In genomic region chr2:70012887-70013286, GRCh38 we compare ENCODE assay signal across 29 cellular contexts.
"Had no signal": no experiment of that assay in that cellular context is flagged by ENCODE, and none has a peak within 500 bp of the region (broad histone marks: within the 10 kb centered on the region; RNA-seq: fewer than 3 reads in every experiment).

No MANE protein-coding gene starts in this region.

- H3K27ac ChIP-seq: neural progenitor cell, ovary, parathyroid adenoma, psoas muscle, right lobe of liver, sigmoid colon, stomach, thoracic aorta, thyroid gland, tibial nerve, upper lobe of left lung, vagina had no signal

- H2AFZ ChIP-seq: neural progenitor cell, parathyroid adenoma had no signal

- H3K4me3 Mint-ChIP-seq: natural killer cell; nephron; neural progenitor cell; stimulated activated effector memory CD8-positive, alpha-beta T cell treated with anti-CD3 and anti-CD28 coated beads, Interleukin-12 subunit alpha, Interleukin-12 subunit beta, amount 100 ng/mL, for 72 hours; stimulated activated naive B cell treated with anti-CD40 and anti-IgM and Interleukin-4, amounts not matched to agents 10 μg/mL and 1 μg/mL and 100 μg/mL, for 72 hours; stimulated activated naive CD8-positive, alpha-beta T cell treated with anti-CD3 and anti-CD28 coated beads, Interleukin-15, Interleukin-2, amounts not matched to agents 100 ng/mL and 50 ng/mL, for 24 hours had no signal

- H3K27ac Mint-ChIP-seq: natural killer cell; nephron; neural progenitor cell; progenitor cell of endocrine pancreas; stimulated activated effector memory CD8-positive, alpha-beta T cell treated with anti-CD3 and anti-CD28 coated beads, Interleukin-12 subunit alpha, Interleukin-12 subunit beta, amount 100 ng/mL, for 72 hours; stimulated activated naive B cell treated with anti-CD40 and anti-IgM and Interleukin-4, amounts not matched to agents 10 μg/mL and 1 μg/mL and 100 μg/mL, for 72 hours; stimulated activated naive CD8-positive, alpha-beta T cell treated with anti-CD3 and anti-CD28 coated beads, Interleukin-15, Interleukin-2, amounts not matched to agents 100 ng/mL and 50 ng/mL, for 24 hours had no signal

- H3K4me1 Mint-ChIP-seq: nephron, neural progenitor cell had no signal

- H3K4me1 ChIP-seq: parathyroid adenoma, psoas muscle, sigmoid colon, thyroid gland, tibial nerve, vagina had no signal

- H3K79me2 ChIP-seq: parathyroid adenoma had no signal

- H3K36me3 ChIP-seq: ovary, right lobe of liver, thoracic aorta, thyroid gland, upper lobe of left lung had no signal

- ATAC-seq: natural killer cell; psoas muscle; right cardiac atrium; right lobe of liver; stimulated activated effector memory CD8-positive, alpha-beta T cell treated with anti-CD3 and anti-CD28 coated beads, Interleukin-12 subunit alpha, Interleukin-12 subunit beta, amount 100 ng/mL, for 72 hours; stimulated activated naive B cell treated with anti-CD40 and anti-IgM and Interleukin-4, amounts not matched to agents 10 μg/mL and 1 μg/mL and 100 μg/mL, for 72 hours had no signal

- FAIRE-seq: small intestine, urothelium cell line had no signal

- H3K36me3 Mint-ChIP-seq: stimulated activated effector memory CD8-positive, alpha-beta T cell treated with anti-CD3 and anti-CD28 coated beads, Interleukin-12 subunit alpha, Interleukin-12 subunit beta, amount 100 ng/mL, for 72 hours had no signal

- H3K4me2 ChIP-seq: neural progenitor cell had no signal

- H3K9ac ChIP-seq: neural progenitor cell, parathyroid adenoma had no signal

- H3K9me3 Mint-ChIP-seq: natural killer cell; stimulated activated effector memory CD8-positive, alpha-beta T cell treated with anti-CD3 and anti-CD28 coated beads, Interleukin-12 subunit alpha, Interleukin-12 subunit beta, amount 100 ng/mL, for 72 hours; stimulated activated naive CD8-positive, alpha-beta T cell treated with anti-CD3 and anti-CD28 coated beads, Interleukin-15, Interleukin-2, amounts not matched to agents 100 ng/mL and 50 ng/mL, for 24 hours had no signal

- H3K27me3 ChIP-seq: neural progenitor cell, ovary, right lobe of liver, sigmoid colon, stomach, thyroid gland, tibial nerve, upper lobe of left lung, vagina had no signal

- H3K9me3 ChIP-seq: ovary, psoas muscle, right lobe of liver, sigmoid colon, stomach, thoracic aorta, thyroid gland, upper lobe of left lung, vagina had no signal

- H3K27me3 Mint-ChIP-seq: progenitor cell of endocrine pancreas; stimulated activated naive B cell treated with anti-CD40 and anti-IgM and Interleukin-4, amounts not matched to agents 10 μg/mL and 1 μg/mL and 100 μg/mL, for 72 hours; stimulated activated naive CD8-positive, alpha-beta T cell treated with anti-CD3 and anti-CD28 coated beads, Interleukin-15, Interleukin-2, amounts not matched to agents 100 ng/mL and 50 ng/mL, for 24 hours had no signal

- DNase-seq: natural killer cell; nucleus accumbens; ovary; posterior cingulate gyrus; psoas muscle; right cardiac atrium; sigmoid colon; small intestine; stimulated activated CD4-positive, alpha-beta T cell treated with anti-CD3 and anti-CD28 coated beads, Interleukin-15, amount 100 ng/mL, for 24 hours; stimulated activated CD4-positive, alpha-beta T cell treated with anti-CD3 and anti-CD28 coated beads, Interleukin-2, amount 100 ng/mL, for 24 hours; stimulated activated CD4-positive, alpha-beta T cell treated with anti-CD3 and anti-CD28 coated beads, Interleukin-2, amount 100 ng/mL, for 48 hours; stimulated activated CD4-positive, alpha-beta T cell treated with anti-CD3 and anti-CD28 coated beads, Interleukin-4, amount 100 ng/mL, for 24 hours; stimulated activated naive B cell treated with anti-CD40 and anti-IgM and Interleukin-4, amounts not matched to agents 10 μg/mL and 1 μg/mL and 100 μg/mL, for 72 hours; stimulated activated naive CD4-positive, alpha-beta T cell treated with Interleukin-2 at 50 U/mL for 16 hours; stomach; thyroid gland; trophoblast cell had no signal

- H3K4me3 ChIP-seq: neural progenitor cell, ovary, psoas muscle, right lobe of liver, sigmoid colon, stomach, thoracic aorta, thyroid gland, tibial nerve, upper lobe of left lung, vagina had no signal
